ENCODE assay signal across 17 cellular contexts in the genomic region with DNA sequence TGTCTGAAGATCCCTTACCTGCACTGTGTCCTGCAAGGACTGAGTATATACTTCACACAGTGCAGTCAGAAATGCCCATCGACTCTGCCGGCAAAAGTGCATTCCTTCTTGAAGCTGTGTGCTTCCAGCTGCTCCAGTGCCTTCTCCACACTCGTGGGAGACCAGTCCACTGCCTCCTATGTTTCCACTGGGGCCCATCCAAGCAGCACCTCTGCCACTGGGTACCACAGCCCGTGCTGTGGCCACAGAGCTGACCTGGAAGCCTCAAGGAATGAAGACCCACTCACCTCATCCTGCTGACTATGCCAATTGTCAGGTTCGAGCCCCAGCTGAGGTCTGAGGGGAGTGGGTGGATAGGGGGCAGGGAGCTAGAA.
DNase-seq lines count a peak whose midpoint lies in the region; ATAC-seq and TF ChIP-seq lines count a peak whose summit lies in the region.
"Had no signal": no experiment of that assay in that cellular context is flagged by ENCODE, and none has a peak within 500 bp of the region (broad histone marks: within the 10 kb centered on the region; RNA-seq: fewer than 3 reads in every experiment).

No MANE protein-coding gene starts in this region.

- no peak overlapping the region for H3K9ac ChIP-seq in mammary epithelial cell (ENCODE audit: insufficient read depth, low read length)

- TF ChIP-seq POLR2A in vagina (IDR thresholded peaks at IDR 0.05): no peak

- no peaks in the 10 kb centered on the region for H3K79me2 ChIP-seq in mammary epithelial cell (ENCODE audit: insufficient read depth, low read length)

- H3K4me1 ChIP-seq in mammary epithelial cell (ENCODE audit: insufficient read depth, low read length) (peaks cover 34% of the 10 kb centered on the region), muscle layer of duodenum (ENCODE audit: control insufficient read depth in 1 of 2, insufficient read depth in 2 of 2, low read length in 2 of 2) (peaks cover 4 to 11% of the 10 kb centered on the region in 2 donors), vagina (peaks cover 42% of the 10 kb centered on the region)

- no peak overlapping the region for H3K4me3 Mint-ChIP-seq in MCF 10A (ENCODE audit: unreplicated experiment)
- H3K4me3 Mint-ChIP-seq: CD8-positive, alpha-beta memory T cell had no signal

- BruUV-seq in mammary epithelial cell (replicated peaks; lab: Mats Ljungman, UMichigan): no TSS peak
- no TSS peak for BruUV-seq in MCF 10A (replicated peaks; lab: Mats Ljungman, UMichigan)

- CTCF ChIA-PET in mammary epithelial cell (lab: Charles Lee; ENCODE audit: low non-redundant PET) (interaction anchor here (0.6 kb wide), 1 partner anchor 75 kb away, joined by 3 read pairs; no protein-coding TSS in a partner anchor), MCF 10A (lab: Yijun Ruan, JAX) (interaction anchor here (0.6 to 1.3 kb wide), 4 partner anchors 63 to 699 kb away, joined by 3 to 5 read pairs (median 4); no protein-coding TSS in a partner anchor)

- H3K9me3 ChIP-seq in mammary epithelial cell (replicated peaks; ENCODE audit: insufficient read depth, low read length) (no peaks in the 10 kb centered on the region), muscle layer of duodenum (ENCODE audit: control insufficient read depth in 1 of 2, low read length in 2 of 2) (no peaks in the 10 kb centered on the region), vagina (no peaks in the 10 kb centered on the region)

- no peak for ATAC-seq in HG03469 (IDR thresholded peaks at IDR 0.05; ENCODE audit: unreplicated experiment)
- no peak for ATAC-seq in GM18861 (IDR thresholded peaks at IDR 0.05; ENCODE audit: unreplicated experiment)
- ATAC-seq in GM19035 (IDR thresholded peaks at IDR 0.05; ENCODE audit: unreplicated experiment): no peak

- H2AFZ ChIP-seq in mammary epithelial cell (ENCODE audit: low read depth, low read length): no peak overlapping the region

- H3K27me3 Mint-ChIP-seq in MCF 10A (ENCODE audit: insufficient read depth, unreplicated experiment): no peaks in the 10 kb centered on the region

- no peaks in the 10 kb centered on the region for H3K9me3 Mint-ChIP-seq in MCF 10A (ENCODE audit: unreplicated experiment)

- no peak for TF ChIP-seq CTCF in mammary epithelial cell (conservative IDR thresholded peaks at IDR 0.05 in 1 of 2, IDR thresholded peaks at IDR 0.05 in 1 of 2; ENCODE audit: extremely low read depth in 1 of 2, insufficient read depth in 1 of 2, low read depth in 1 of 2, low read length in 2 of 2)
- no peak for TF ChIP-seq CTCF in MCF 10A (IDR thresholded peaks at IDR 0.05; ENCODE audit: unreplicated experiment)
- TF ChIP-seq CTCF in vagina (IDR thresholded peaks at IDR 0.05): no peak

- DNase-seq in mammary epithelial cell: peak; percentile 14
- no peak for DNase-seq in MCF 10A (ENCODE audit: unreplicated experiment)
- no peak for DNase-seq in epithelial cell of prostate (ENCODE audit: low read depth, low spot score)
- DNase-seq in vagina (ENCODE audit: extremely low spot score in 2 of 2): no peak
- DNase-seq: activated CD4-positive, CD25-positive, alpha-beta regulatory T cell treated with anti-CD3 and anti-CD28 coated beads, Interleukin-2, amount 50 U/mL, for 72 hours; activated naive CD4-positive, alpha-beta T cell treated with Interleukin-2 at 50 U/mL for 16 hours; CD8-positive, alpha-beta memory T cell; effector CD4-positive, alpha-beta T cell; foreskin melanocyte; NCI-H2081; nucleus accumbens; stimulated activated naive CD4-positive, alpha-beta T cell treated with Interleukin-2 at 50 U/mL for 16 hours had no signal

- H3K4me3 ChIP-seq in mammary epithelial cell (replicated peaks in 1 of 3; ENCODE audit: insufficient read depth in 1 of 3, low read depth in 2 of 3, low read length in 3 of 3) (no peak overlapping the region), muscle layer of duodenum (ENCODE audit: low read depth in 1 of 2, low read length in 2 of 2) (peak overlapping the region in 1 of 2 donors; percentile 9), vagina (no peak overlapping the region)

- dilution Hi-C loops in mammary epithelial cell (cut with HindIII; ENCODE audit: low sequenced_read_pairs): no loop called here

- H3K36me3 ChIP-seq in mammary epithelial cell (ENCODE audit: insufficient read depth, low read length): no peaks in the 10 kb centered on the region
- H3K36me3 ChIP-seq in muscle layer of duodenum (ENCODE audit: control insufficient read depth in 1 of 2, insufficient read depth in 2 of 2, low read length in 2 of 2): no peaks in the 10 kb centered on the region
- no peaks in the 10 kb centered on the region for H3K36me3 ChIP-seq in vagina

- H3K4me2 ChIP-seq in mammary epithelial cell (ENCODE audit: insufficient read depth, low read depth, low read length): no peak overlapping the region

- no peaks in the 10 kb centered on the region for H3K36me3 Mint-ChIP-seq in MCF 10A (ENCODE audit: insufficient read depth, unreplicated experiment)

- WGBS in mammary epithelial cell (ENCODE audit: low coverage, missing lambda C conversion rate): 69% methylated on average over 5 of the region's 5 CpGs

- POLR2A ChIA-PET in MCF 10A (lab: Yijun Ruan, JAX): interaction anchor here (0.8 to 1.2 kb wide), 3 partner anchors 14 to 454 kb away, joined by 3 to 4 read pairs (median 3); a partner anchor contains a TSS

- in situ Hi-C loops in mammary epithelial cell (cut with MboI; ENCODE audit: low sequenced_read_pairs in 2 of 2): no loop called here

- H3K4me1 Mint-ChIP-seq in MCF 10A (ENCODE audit: insufficient read depth, unreplicated experiment): peaks cover 17% of the 10 kb centered on the region
- H3K4me1 Mint-ChIP-seq: CD8-positive, alpha-beta memory T cell had no signal

- no peaks in the 10 kb centered on the region for H3K27me3 ChIP-seq in mammary epithelial cell (ENCODE audit: insufficient read depth, low read length)
- no peaks in the 10 kb centered on the region for H3K27me3 ChIP-seq in muscle layer of duodenum (ENCODE audit: low read depth, low read length)
- H3K27me3 ChIP-seq in vagina: no peaks in the 10 kb centered on the region

- H3K27ac ChIP-seq in mammary epithelial cell (ENCODE audit: insufficient read depth, low read depth, low read length) (no peak overlapping the region), epithelial cell of prostate (peak overlapping the region; percentile 36), muscle layer of duodenum (ENCODE audit: low read length) (peak overlapping the region; percentile 58), vagina (peak overlapping the region; percentile 73)
- H3K27ac ChIP-seq: 22Rv1 had no signal

- H3K27ac Mint-ChIP-seq in MCF 10A (ENCODE audit: low read depth, unreplicated experiment): no peak overlapping the region
- H3K27ac Mint-ChIP-seq: CD8-positive, alpha-beta memory T cell had no signal

- intact Hi-C loops in mammary epithelial cell (cut with micrococcal nuclease): no loop called here
- intact Hi-C loops in MCF 10A (cut with micrococcal nuclease): no loop called here
- intact Hi-C loops in vagina (cut with DNase I): no loop called here

- no peaks in the 10 kb centered on the region for H4K20me1 ChIP-seq in mammary epithelial cell (ENCODE audit: insufficient read depth, low read length)
